Comparison of ENCODE assay signal across 8 cellular contexts in the genomic region with DNA sequence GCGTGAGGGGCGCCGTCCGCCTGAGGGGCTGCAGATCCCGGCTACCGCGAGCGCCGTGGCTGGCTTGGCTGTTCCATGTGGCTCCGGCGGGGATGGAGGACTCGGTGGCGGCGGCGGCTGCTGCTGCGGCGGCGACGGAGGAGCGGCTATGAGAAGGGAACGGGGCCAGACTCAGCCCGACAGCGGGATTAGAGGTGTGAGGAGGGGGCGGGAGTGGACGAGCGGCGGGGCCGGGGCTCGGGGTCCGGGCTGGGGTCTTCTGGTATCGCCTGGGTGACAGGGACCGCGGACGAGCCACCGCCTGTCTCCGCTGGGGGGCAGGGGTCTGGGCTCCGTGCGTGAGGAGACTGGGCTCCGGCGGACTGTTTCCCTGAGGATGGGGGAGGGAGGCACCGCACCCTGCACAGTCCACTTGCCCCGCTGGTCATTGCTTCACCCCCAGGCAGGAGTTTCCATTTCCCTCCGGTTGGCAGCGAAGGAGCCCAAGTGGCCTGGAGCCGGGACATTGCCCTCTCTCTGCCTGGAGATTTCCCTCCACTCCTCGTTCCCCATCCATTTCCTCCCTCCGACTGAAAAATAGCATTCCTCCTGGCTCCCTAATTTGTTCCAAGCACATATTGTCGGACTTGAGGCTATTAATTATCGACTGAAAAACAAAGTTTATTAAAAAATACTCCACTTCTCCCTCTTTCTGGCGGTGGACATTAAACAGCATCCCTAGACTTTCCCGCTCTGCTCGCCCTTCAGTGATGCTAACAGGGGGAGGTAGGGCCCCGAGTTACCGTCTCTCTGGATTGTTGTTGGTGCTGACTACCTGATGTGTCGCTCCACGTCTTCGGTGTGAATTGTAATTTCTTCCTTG. TPM values are rescaled to one million over a fixed set of nuclear protein-coding genes. Genes with fewer than 3 reads are reported as not detected.
DNase-seq lines count a peak whose midpoint lies in the region; ATAC-seq and TF ChIP-seq lines count a peak whose summit lies in the region.

No MANE protein-coding gene starts in this region.

- H3K36me3 ChIP-seq in OCI-LY7 (ENCODE audit: insufficient read depth, low read length): peaks cover 36% of the 10 kb centered on the region
- H3K36me3 ChIP-seq in neutrophil: no peaks in the 10 kb centered on the region

- peak overlapping the region; percentile 78 for H3K4me3 Mint-ChIP-seq in activated naive CD8-positive, alpha-beta T cell treated with anti-CD3 and anti-CD28 coated beads for 36 hours
- H3K4me3 Mint-ChIP-seq in glutamatergic neuron (ENCODE audit: unreplicated experiment): peak overlapping the region; percentile 94

- H3K27me3 ChIP-seq in neutrophil: no peaks in the 10 kb centered on the region

- 0 out of 2 replicates have a peak, but pooled peaks cover 4% of the 10 kb centered on the region for H3K9me3 ChIP-seq in OCI-LY7 (ENCODE audit: low read length)
- H3K9me3 ChIP-seq in neutrophil: no peaks in the 10 kb centered on the region

- H4K20me1 ChIP-seq in OCI-LY7 (ENCODE audit: insufficient read depth, low read length): no peaks in the 10 kb centered on the region

- POLR2A ChIA-PET in GM10248 (lab: Yijun Ruan, JAX): no interaction called here
- POLR2A ChIA-PET in OCI-LY7 (lab: Charles Lee): interaction anchor here (0.6 kb wide), 1 partner anchor 1516 kb away, joined by 5 read pairs; no protein-coding TSS in a partner anchor

- H3K9me3 Mint-ChIP-seq in activated naive CD8-positive, alpha-beta T cell treated with anti-CD3 and anti-CD28 coated beads for 36 hours: peaks cover 5% of the 10 kb centered on the region
- H3K9me3 Mint-ChIP-seq in glutamatergic neuron (ENCODE audit: unreplicated experiment): peaks cover 6% of the 10 kb centered on the region

- H3K36me3 Mint-ChIP-seq in activated naive CD8-positive, alpha-beta T cell treated with anti-CD3 and anti-CD28 coated beads for 36 hours: peaks cover 13% of the 10 kb centered on the region
- H3K36me3 Mint-ChIP-seq in glutamatergic neuron (ENCODE audit: unreplicated experiment): peaks cover 4% of the 10 kb centered on the region

- H3K79me2 ChIP-seq in OCI-LY7 (ENCODE audit: insufficient read depth, low read depth, low read length): peaks cover 25% of the 10 kb centered on the region; the same call in 1 of the 2 replicates

- intact Hi-C loops in OCI-LY7 (cut with micrococcal nuclease; ENCODE audit: unreplicated experiment): no loop called here

- DNase-seq in A172 (ENCODE audit: low spot score): peak; percentile 54
- no peak for DNase-seq in GM10248 (ENCODE audit: extremely low spot score)
- DNase-seq in OCI-LY7 (ENCODE audit: low spot score): peak; percentile 64
- DNase-seq in activated naive CD8-positive, alpha-beta T cell treated with anti-CD3 and anti-CD28 coated beads for 36 hours: peak; percentile 41
- peak; percentile 80 for DNase-seq in glutamatergic neuron

- ATAC-seq in HG03196 (IDR thresholded peaks at IDR 0.05; ENCODE audit: unreplicated experiment) (peak; percentile 4), HG02981 (IDR thresholded peaks at IDR 0.05; ENCODE audit: unreplicated experiment) (no peak)

- H2AFZ ChIP-seq in OCI-LY7 (ENCODE audit: low read length): peak overlapping the region; percentile 80

- TF ChIP-seq CTCF in GM10248 (IDR thresholded peaks at IDR 0.05; ENCODE audit: control extremely low read depth, extremely low read depth, low read depth, missing control alignments) (peak; percentile 24), OCI-LY7 (conservative IDR thresholded peaks at IDR 0.05; ENCODE audit: low read length) (peak; percentile 52), glutamatergic neuron (IDR thresholded peaks at IDR 0.05; ENCODE audit: partially characterized antibody, unreplicated experiment) (peak; percentile 34), neutrophil (IDR thresholded peaks at IDR 0.05) (no peak)

- peaks cover 24% of the 10 kb centered on the region for H3K4me1 Mint-ChIP-seq in activated naive CD8-positive, alpha-beta T cell treated with anti-CD3 and anti-CD28 coated beads for 36 hours
- H3K4me1 Mint-ChIP-seq in glutamatergic neuron (ENCODE audit: low read depth, unreplicated experiment): peaks cover 12% of the 10 kb centered on the region

- CTCF ChIA-PET in GM10248 (lab: Yijun Ruan, JAX): no interaction called here
- CTCF ChIA-PET in OCI-LY7 (lab: Charles Lee; ENCODE audit: unreplicated experiment): no interaction called here

- H3K4me2 ChIP-seq in OCI-LY7 (ENCODE audit: low read length): peak overlapping the region; percentile 74

- H3K4me3 ChIP-seq in OCI-LY7 (ENCODE audit: low read depth, low read length, poor library complexity, severe bottlenecking) (peak overlapping the region; percentile 87), neutrophil (ENCODE audit: low read depth in 1 of 2, low read length in 1 of 2) (peak overlapping the region; percentile 60 to 85)

- H3K27ac Mint-ChIP-seq in activated naive CD8-positive, alpha-beta T cell treated with anti-CD3 and anti-CD28 coated beads for 36 hours: peak overlapping the region; percentile 82
- peak overlapping the region; percentile 82 for H3K27ac Mint-ChIP-seq in glutamatergic neuron (ENCODE audit: unreplicated experiment)

- H3K9me2 ChIP-seq in OCI-LY7 (ENCODE audit: insufficient read depth, low read length): no peaks in the 10 kb centered on the region

- peaks cover 30% of the 10 kb centered on the region for H3K4me1 ChIP-seq in OCI-LY7 (ENCODE audit: insufficient read depth, low read length, poor library complexity, severe bottlenecking)
- H3K4me1 ChIP-seq in neutrophil (ENCODE audit: control insufficient read depth in 1 of 2, insufficient read depth in 1 of 2, low read depth in 1 of 2, low read length in 1 of 2): peaks cover 14 to 15% of the 10 kb centered on the region in 2 experiments

- no peaks in the 10 kb centered on the region for H3K27me3 Mint-ChIP-seq in activated naive CD8-positive, alpha-beta T cell treated with anti-CD3 and anti-CD28 coated beads for 36 hours
- H3K27me3 Mint-ChIP-seq in glutamatergic neuron (ENCODE audit: unreplicated experiment): peaks cover 3% of the 10 kb centered on the region

- no TSS peak for BruUV-seq in OCI-LY7 (replicated peaks; lab: Mats Ljungman, UMichigan)

- H3K27ac ChIP-seq in OCI-LY7 (ENCODE audit: low read depth, low read length, poor library complexity, severe bottlenecking): peak overlapping the region; percentile 8
- H3K27ac ChIP-seq in neutrophil: peak overlapping the region; percentile 72

RNA-seq across cellular contexts. Expression of a gene that starts 0.6 kb away (rescaled TPM):
- 40.5 and 47.2 TPM in 2 replicates for total RNA-seq in A172 (2014; rRNA removed; shearing (Covaris generic))
- 26.8 and 33.3 TPM in 2 replicates for total RNA-seq in OCI-LY7 (2014; rRNA removed; shearing (Covaris generic))
- total RNA-seq in OCI-LY7 (2022) (34.1 and 34.4 TPM in 2 replicates), glutamatergic neuron (ENCODE audit: unreplicated experiment) (63.4 TPM)
- total RNA-seq in activated naive CD8-positive, alpha-beta T cell treated with anti-CD3 and anti-CD28 coated beads for 36 hours: 10 to 100 TPM; 25.3 to 28.2 TPM
